ENCODE assay signal across 8 cellular contexts in genomic region chr21:34526618-34527290, GRCh38. TPM values are rescaled to one million over a fixed set of nuclear protein-coding genes. Genes with fewer than 3 reads are reported as not detected.
A peak's percentile ranks its signal among the peaks of the same experiment; 100 is the strongest.
DNase-seq lines count a peak whose midpoint lies in the region; ATAC-seq and TF ChIP-seq lines count a peak whose summit lies in the region.

No MANE protein-coding gene starts in this region.

- peak overlapping the region in 2 of 4 donors; percentile 17 to 47 for H3K4me3 ChIP-seq in adrenal gland
- H3K4me3 ChIP-seq in heart left ventricle: peak overlapping the region; percentile 17 to 67 (median 53)

- no peaks in the 10 kb centered on the region for H3K9me3 ChIP-seq in adrenal gland (replicated peaks in 1 of 3)
- peaks cover 0 to 11% (median 0%) of the 10 kb centered on the region in 12 donors for H3K9me3 ChIP-seq in heart left ventricle

- TF ChIP-seq POLR2A in adrenal gland (IDR thresholded peaks at IDR 0.05) (peak; percentile 55 to 83), heart left ventricle (IDR thresholded peaks at IDR 0.05) (peak in 1 of 2 donors; percentile 86)

- peak overlapping the region; percentile 77 to 92 (median 88) for H3K27ac ChIP-seq in adrenal gland
- peak overlapping the region; percentile 76 to 97 (median 90) for H3K27ac ChIP-seq in heart left ventricle

- ATAC-seq in heart left ventricle: peak; percentile 86 to 93 (median 91)
- ATAC-seq in HG03378 (IDR thresholded peaks at IDR 0.05; ENCODE audit: unreplicated experiment): no peak

- intact Hi-C loops in adrenal gland (cut with DNase I): no loop called here
- intact Hi-C loops in heart left ventricle (cut with DNase I): loop anchor here in 7 of 10 donors (2.0 to 5.0 kb wide), 3 partner anchors 18 to 56 kb away; no protein-coding TSS in a partner anchor

- no peaks in the 10 kb centered on the region for H3K27me3 ChIP-seq in adrenal gland
- H3K27me3 ChIP-seq in heart left ventricle: no peaks in the 10 kb centered on the region

- H3K36me3 ChIP-seq in adrenal gland (replicated peaks in 1 of 2) (peaks cover 0 to 9% of the 10 kb centered on the region in 2 donors), heart left ventricle (peaks cover 0 to 20% (median 14%) of the 10 kb centered on the region in 9 donors)

- TF ChIP-seq CTCF in adrenal gland (IDR thresholded peaks at IDR 0.05) (no peak), heart left ventricle (IDR thresholded peaks at IDR 0.05) (no peak)

- in situ Hi-C loops in KBM-7 (cut with MboI; ENCODE audit: low pct_unique_long_range_greater_than_20kb, low sequenced_read_pairs): no loop called here

- peak; percentile 17 to 34 for DNase-seq in activated CD4-positive, alpha-beta T cell treated with anti-CD3 and anti-CD28 coated beads for 24 hours (ENCODE audit: low read depth in 2 of 2)
- no peak for DNase-seq in activated CD4-positive, alpha-beta T cell treated with anti-CD3 and anti-CD28 coated beads for 1 hour
- DNase-seq in NCI-H226 (peak; percentile 98), adrenal gland (peak; percentile 62 to 92 (median 82)), heart left ventricle (peak in 4 of 5 donors; percentile 85 to 92 (median 87)), pons (ENCODE audit: low spot score) (peak; percentile 62), KBM-7 (no peak)

- peaks cover 0 to 34% of the 10 kb centered on the region in 2 donors for H3K4me1 ChIP-seq in adrenal gland (replicated peaks in 1 of 2)
- peaks cover 0 to 70% (median 45%) of the 10 kb centered on the region in 12 donors for H3K4me1 ChIP-seq in heart left ventricle

- WGBS in adrenal gland, 4 donors: 15 to 26% (median 18%) methylated on average over 10 of the region's 10 CpGs
- WGBS in heart left ventricle, 4 donors: 5 to 17% (median 6%) methylated on average over 10 of the region's 10 CpGs

RNA-seq across cellular contexts. Expression of gene KCNE1, which starts 14.7 kb away (rescaled TPM):
- total RNA-seq in adrenal gland (1 to 10 TPM in 7 of 8 donors, under 1 TPM in 1; 0.12 to 4.8 (median 2.3) TPM), heart left ventricle (10 to 100 TPM in 2 of 9 donors, 1 to 10 TPM in 6, under 1 TPM in 1; 0.71 to 11.1 (median 5.6) TPM)
- polyA plus RNA-seq in adrenal gland (1 to 10 TPM in 1 of 3 donors, under 1 TPM in 2; 0.37 to 2.3 (median 0.57) TPM), heart left ventricle (1 to 10 TPM; 1.7 to 4.3 TPM)

Comparison
In these comparisons a context has a peak if more than half of its experiments do, and no peak if none do; other contexts are left out.
1. DNase-seq: peak in activated CD4-positive, alpha-beta T cell treated with anti-CD3 and anti-CD28 coated beads for 24 hours (2 of 2), NCI-H226 (single experiment), adrenal gland (7 of 7), heart left ventricle (4 of 5) and pons (single experiment); none in activated CD4-positive, alpha-beta T cell treated with anti-CD3 and anti-CD28 coated beads for 1 hour (single experiment) and KBM-7 (single experiment).
2. intact Hi-C loops: an anchor here in heart left ventricle (2.0 to 5.0 kb wide); none called in adrenal gland.